35 cellular contexts compared by ENCODE assay signal in genomic region chr7:81652225-81652624, GRCh38.
"Had no signal": no experiment of that assay in that cellular context is flagged by ENCODE, and none has a peak within 500 bp of the region (broad histone marks: within the 10 kb centered on the region; RNA-seq: fewer than 3 reads in every experiment).

No MANE protein-coding gene starts in this region.

- ATAC-seq: activated CD4-positive, alpha-beta T cell treated with anti-CD3 and anti-CD28 coated beads for 36 hours; activated CD4-positive, CD25-positive, alpha-beta regulatory T cell treated with anti-CD3 and anti-CD28 coated beads, Interleukin-2, amount 50 U/mL, for 24 hours; activated CD8-positive, alpha-beta memory T cell treated with anti-CD3 and anti-CD28 coated beads, Interleukin-2, amount 10 ng/mL, durations not matched to agents 7 days and 5 days; activated CD8-positive, alpha-beta T cell treated with anti-CD3 and anti-CD28 coated beads, Interleukin-2, amount 10 ng/mL, durations not matched to agents 7 days and 5 days; activated naive CD4-positive, alpha-beta T cell treated with anti-CD3 and anti-CD28 coated beads, Interleukin-2, amount 50 U/mL, for 72 hours; body of pancreas; WTC11 had no signal

- H3K4me1 ChIP-seq: body of pancreas, breast epithelium had no signal

- H3K9me3 ChIP-seq: body of pancreas had no signal

- H3K36me3 ChIP-seq: brain microvascular endothelial cell, breast epithelium, WERI-Rb-1 had no signal

- H3K27me3 Mint-ChIP-seq: activated CD4-positive, alpha-beta memory T cell treated with anti-CD3 and anti-CD28 coated beads, Interleukin-2, amount 10 ng/mL, durations not matched to agents 7 days and 5 days; activated CD4-positive, alpha-beta T cell treated with anti-CD3 and anti-CD28 coated beads for 36 hours; activated CD4-positive, alpha-beta T cell treated with anti-CD3 and anti-CD28 coated beads, Interleukin-2, amount 10 ng/mL, durations not matched to agents 7 days and 5 days; activated CD8-positive, alpha-beta memory T cell treated with anti-CD3 and anti-CD28 coated beads, Interleukin-2, amount 10 ng/mL, durations not matched to agents 7 days and 5 days; activated naive CD8-positive, alpha-beta T cell treated with anti-CD3 and anti-CD28 coated beads for 36 hours; activated T-cell treated with anti-CD3 and anti-CD28 coated beads, Interleukin-2, amount 50 U/mL, for 24 hours had no signal

- H3K27me3 ChIP-seq: body of pancreas, brain microvascular endothelial cell, breast epithelium had no signal

- H3K36me3 Mint-ChIP-seq: activated CD8-positive, alpha-beta memory T cell treated with anti-CD3 and anti-CD28 coated beads, Interleukin-2, amount 10 ng/mL, durations not matched to agents 7 days and 5 days; activated naive CD4-positive, alpha-beta T cell treated with anti-CD3 and anti-CD28 coated beads, Interleukin-2, amount 50 U/mL, for 72 hours; activated naive CD8-positive, alpha-beta T cell treated with anti-CD3 and anti-CD28 coated beads for 36 hours had no signal

- H3K27ac Mint-ChIP-seq: activated CD4-positive, alpha-beta memory T cell treated with anti-CD3 and anti-CD28 coated beads, Interleukin-2, amount 10 ng/mL, durations not matched to agents 7 days and 5 days; activated CD4-positive, alpha-beta T cell treated with anti-CD3 and anti-CD28 coated beads for 36 hours; activated CD4-positive, alpha-beta T cell treated with anti-CD3 and anti-CD28 coated beads, Interleukin-2, amount 10 ng/mL, durations not matched to agents 7 days and 5 days; activated CD8-positive, alpha-beta memory T cell treated with anti-CD3 and anti-CD28 coated beads, Interleukin-2, amount 10 ng/mL, durations not matched to agents 7 days and 5 days; activated CD8-positive, alpha-beta T cell treated with anti-CD3 and anti-CD28 coated beads, Interleukin-2, amount 10 ng/mL, durations not matched to agents 7 days and 5 days; activated naive CD4-positive, alpha-beta T cell treated with anti-CD3 and anti-CD28 coated beads for 36 hours; activated naive CD4-positive, alpha-beta T cell treated with anti-CD3 and anti-CD28 coated beads, Interleukin-2, amount 50 U/mL, for 72 hours; activated naive CD8-positive, alpha-beta T cell treated with anti-CD3 and anti-CD28 coated beads for 36 hours; activated T-cell treated with anti-CD3 and anti-CD28 coated beads, Interleukin-2, amount 50 U/mL, for 24 hours; T-helper 1 cell treated with Interleukin-12 subunit alpha and Interleukin-12 subunit beta and Interleukin-4 antibody, amounts not matched to agents 30 μg/mL and 1 μg/mL, for 36 hours; T-helper 2 cell treated with Interferon-gamma antibody and Interleukin-4, amounts not matched to agents 5 μg/mL and 100 μg/mL, for 36 hours; WTC11 had no signal

- H3K4me3 ChIP-seq: body of pancreas, breast epithelium had no signal

- H3K4me3 Mint-ChIP-seq: activated CD4-positive, alpha-beta memory T cell treated with anti-CD3 and anti-CD28 coated beads, Interleukin-2, amount 10 ng/mL, durations not matched to agents 7 days and 5 days; activated CD4-positive, alpha-beta T cell treated with anti-CD3 and anti-CD28 coated beads for 36 hours; activated CD4-positive, alpha-beta T cell treated with anti-CD3 and anti-CD28 coated beads, Interleukin-2, amount 10 ng/mL, durations not matched to agents 7 days and 5 days; activated CD8-positive, alpha-beta memory T cell treated with anti-CD3 and anti-CD28 coated beads, Interleukin-2, amount 10 ng/mL, durations not matched to agents 7 days and 5 days; activated CD8-positive, alpha-beta T cell treated with anti-CD3 and anti-CD28 coated beads, Interleukin-2, amount 10 ng/mL, durations not matched to agents 7 days and 5 days; activated naive CD4-positive, alpha-beta T cell treated with anti-CD3 and anti-CD28 coated beads for 36 hours; activated naive CD8-positive, alpha-beta T cell treated with anti-CD3 and anti-CD28 coated beads for 36 hours; activated T-cell treated with anti-CD3 and anti-CD28 coated beads, Interleukin-2, amount 50 U/mL, for 24 hours; T-helper 1 cell treated with Interleukin-12 subunit alpha and Interleukin-12 subunit beta and Interleukin-4 antibody, amounts not matched to agents 30 μg/mL and 1 μg/mL, for 36 hours; T-helper 2 cell treated with Interferon-gamma antibody and Interleukin-4, amounts not matched to agents 5 μg/mL and 100 μg/mL, for 36 hours; WTC11 had no signal

- H3K4me1 Mint-ChIP-seq: activated CD4-positive, alpha-beta memory T cell treated with anti-CD3 and anti-CD28 coated beads, Interleukin-2, amount 10 ng/mL, durations not matched to agents 7 days and 5 days; activated CD4-positive, alpha-beta T cell treated with anti-CD3 and anti-CD28 coated beads for 36 hours; activated CD4-positive, alpha-beta T cell treated with anti-CD3 and anti-CD28 coated beads, Interleukin-2, amount 10 ng/mL, durations not matched to agents 7 days and 5 days; activated CD8-positive, alpha-beta memory T cell treated with anti-CD3 and anti-CD28 coated beads, Interleukin-2, amount 10 ng/mL, durations not matched to agents 7 days and 5 days; activated naive CD8-positive, alpha-beta T cell treated with anti-CD3 and anti-CD28 coated beads for 36 hours had no signal

- FAIRE-seq: astrocyte had no signal

- H3K27ac ChIP-seq: body of pancreas, brain microvascular endothelial cell, breast epithelium, WERI-Rb-1 had no signal

- DNase-seq: activated CD4-positive, alpha-beta memory T cell treated with anti-CD3 and anti-CD28 coated beads, Interleukin-2, amount 10 ng/mL, durations not matched to agents 7 days and 5 days; activated CD4-positive, alpha-beta T cell treated with anti-CD3 and anti-CD28 coated beads for 1 hour; activated CD4-positive, alpha-beta T cell treated with anti-CD3 and anti-CD28 coated beads for 36 hours; activated CD4-positive, alpha-beta T cell treated with anti-CD3 and anti-CD28 coated beads for 48 hours; activated CD4-positive, alpha-beta T cell treated with anti-CD3 and anti-CD28 coated beads, Interleukin-2, amount 10 ng/mL, durations not matched to agents 7 days and 5 days; activated CD4-positive, alpha-beta T cell treated with anti-CD3 and anti-CD28 coated beads, Interleukin-2, amount 50 U/mL, for 48 hours; activated CD4-positive, CD25-positive, alpha-beta regulatory T cell; activated CD8-positive, alpha-beta memory T cell treated with anti-CD3 and anti-CD28 coated beads for 24 hours; activated CD8-positive, alpha-beta memory T cell treated with anti-CD3 and anti-CD28 coated beads, Interleukin-2, amount 10 ng/mL, durations not matched to agents 7 days and 5 days; activated CD8-positive, alpha-beta memory T cell treated with anti-CD3 and anti-CD28 coated beads, Interleukin-2, amount 50 U/mL, for 48 hours; activated CD8-positive, alpha-beta T cell treated with anti-CD3 and anti-CD28 coated beads, Interleukin-2, amount 10 ng/mL, durations not matched to agents 7 days and 5 days; activated effector memory CD4-positive, alpha-beta T cell treated with anti-CD3 and anti-CD28 coated beads, Interleukin-2, amount 50 U/mL, for 16 hours; activated gamma-delta T cell treated with Interleukin-2 at 50 U/mL for 16 hours; activated naive CD4-positive, alpha-beta T cell; activated naive CD4-positive, alpha-beta T cell treated with anti-CD3 and anti-CD28 coated beads for 36 hours; activated naive CD4-positive, alpha-beta T cell treated with anti-CD3 and anti-CD28 coated beads, Interleukin-2, amount 50 U/mL, for 16 hours; activated naive CD8-positive, alpha-beta T cell treated with anti-CD3 and anti-CD28 coated beads for 36 hours; activated T-cell treated with anti-CD3 and anti-CD28 coated beads, Interleukin-2, amount 50 U/mL, for 24 hours; activated T-cell treated with anti-CD3 and anti-CD28 coated beads, Interleukin-2, amount 50 U/mL, for 48 hours; amygdala; anterior cingulate cortex; body of pancreas; brain microvascular endothelial cell; central memory CD4-positive, alpha-beta T cell; T-helper 1 cell; T-helper 2 cell; T-helper 9 cell; WERI-Rb-1 had no signal
